Comparison of ENCODE assay signal across 24 cellular contexts in the genomic region with DNA sequence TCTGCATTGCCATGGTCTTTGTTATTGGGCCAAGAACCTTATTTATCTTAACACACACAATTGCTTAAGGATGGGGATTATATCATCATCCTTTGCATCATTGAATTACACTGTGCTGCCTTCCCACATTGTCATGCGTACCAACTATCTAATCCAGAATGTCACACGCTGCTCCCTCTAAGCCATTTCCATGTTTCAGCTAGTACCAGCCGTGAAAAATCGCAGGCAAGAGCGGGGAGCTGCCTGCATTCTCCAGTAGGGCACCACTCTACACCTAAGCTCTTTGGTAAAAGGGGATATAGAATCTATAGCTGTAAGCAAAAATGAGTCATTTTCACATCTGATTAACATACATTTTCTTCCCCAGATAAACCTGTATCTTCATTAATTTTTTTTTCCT.
"Had no signal": no experiment of that assay in that cellular context is flagged by ENCODE, and none has a peak within 500 bp of the region (broad histone marks: within the 10 kb centered on the region; RNA-seq: fewer than 3 reads in every experiment).

No MANE protein-coding gene starts in this region.

- ATAC-seq: HepG2, K562 had no signal

- H3K27ac ChIP-seq: SJSA1, SK-N-MC had no signal

- H3K9me3 ChIP-seq: MG63, SJSA1 had no signal

- H3K36me3 ChIP-seq: MG63, SJSA1 had no signal

- H3K36me3 Mint-ChIP-seq: IgD-negative memory B cell had no signal

- H3K4me1 Mint-ChIP-seq: IgD-negative memory B cell had no signal

- H3K27me3 Mint-ChIP-seq: IgD-negative memory B cell had no signal

- H3K27ac Mint-ChIP-seq: IgD-negative memory B cell had no signal

- DNase-seq: Karpas-422, MG63, NCI-H1092, NCI-H1105 treated with DMSO at 0.1 percent for 48 hours, NCI-H1417 treated with DMSO at 0.1 percent for 48 hours, NCI-H146, NCI-H1694 treated with DMSO at 0.1 percent for 48 hours, NCI-H1930, NCI-H2081, NCI-H2107, NCI-H226, NCI-H446, NCI-H510A, NCI-H524 treated with DMSO at 0.1 percent for 48 hours, NCI-H69, NCI-H774, Right ventricle myocardium superior, RPMI8226, SIG-M5 had no signal

- H3K27me3 ChIP-seq: MG63, SJSA1 had no signal

- H3K4me3 ChIP-seq: K562, MG63, SJSA1, SK-N-MC had no signal

- H3K4me3 Mint-ChIP-seq: IgD-negative memory B cell had no signal
